Comparison of ENCODE assay signal across 8 cellular contexts in the genomic region with DNA sequence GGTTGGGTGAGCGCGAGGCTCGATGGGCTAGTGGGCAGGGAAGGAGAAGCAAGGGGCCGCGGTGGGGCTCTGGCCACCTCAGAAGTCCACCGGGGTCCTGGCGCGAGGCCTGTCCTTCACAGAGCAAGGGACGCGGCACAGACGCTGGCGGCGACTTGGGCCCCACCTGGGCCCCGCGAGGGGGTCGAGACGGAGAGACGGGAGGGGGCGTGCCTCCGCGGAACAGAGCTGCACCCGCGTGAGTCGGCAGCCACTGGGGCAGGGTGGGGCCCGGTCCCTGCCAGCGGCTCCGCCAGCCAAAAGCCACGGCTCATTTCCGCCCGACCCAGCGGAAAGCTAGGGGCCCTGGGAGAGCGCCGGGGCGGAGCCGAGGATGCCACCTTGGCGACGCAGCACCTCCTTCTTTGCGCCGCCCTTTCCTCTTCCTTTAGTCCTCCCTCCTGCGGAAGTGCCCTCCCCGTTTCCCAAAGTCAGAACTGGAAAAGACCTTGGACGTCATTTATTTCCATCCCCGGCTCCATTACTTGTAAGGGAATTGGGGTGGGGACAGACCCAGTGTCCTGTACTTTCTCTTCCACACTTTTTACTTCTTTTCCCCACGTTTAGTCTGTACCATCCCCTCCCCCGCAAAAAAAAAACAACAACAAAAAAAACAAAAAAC. TPM values are rescaled to one million over a fixed set of nuclear protein-coding genes. Genes with fewer than 3 reads are reported as not detected.
DNase-seq lines count a peak whose midpoint lies in the region; ATAC-seq and TF ChIP-seq lines count a peak whose summit lies in the region.

A gene (minus strand): TSS at position 307 of the 661 bp plus-strand sequence. CDS start 1,063 bp downstream, outside the sequence.

- intact Hi-C loops in left cardiac atrium (cut with DNase I), result loop anchor here in 1 of 2 donors (5.0 kb wide), 1 partner anchor 36 kb away; no protein-coding TSS in a partner anchor
- intact Hi-C loops in upper lobe of right lung (cut with DNase I), result no loop called here

- peaks cover 34% of the 10 kb centered on the region for H3K36me3 Mint-ChIP-seq in T-helper 1 cell treated with Interleukin-12 subunit alpha and Interleukin-12 subunit beta and Interleukin-4 antibody, amounts not matched to agents 30 μg/mL and 1 μg/mL, for 36 hours (ENCODE audit: low read depth)
- H3K36me3 Mint-ChIP-seq in progenitor cell of endocrine pancreas (ENCODE audit: insufficient read depth), result peaks cover 13% of the 10 kb centered on the region

- H3K4me3 Mint-ChIP-seq in T-helper 1 cell treated with Interleukin-12 subunit alpha and Interleukin-12 subunit beta and Interleukin-4 antibody, amounts not matched to agents 30 μg/mL and 1 μg/mL, for 36 hours, result peak within 1 kb of the TSS; percentile 98
- H3K4me3 Mint-ChIP-seq in progenitor cell of endocrine pancreas (ENCODE audit: low read depth), result peak within 1 kb of the TSS; percentile 95

- H3K27ac ChIP-seq in upper lobe of right lung, result peak within 1 kb of the TSS; percentile 96

- no peaks in the 10 kb centered on the region for H3K27me3 ChIP-seq in upper lobe of right lung

- no peaks in the 10 kb centered on the region for H3K9me3 ChIP-seq in upper lobe of right lung

- peaks cover 32% of the 10 kb centered on the region for H3K4me1 Mint-ChIP-seq in T-helper 1 cell treated with Interleukin-12 subunit alpha and Interleukin-12 subunit beta and Interleukin-4 antibody, amounts not matched to agents 30 μg/mL and 1 μg/mL, for 36 hours (ENCODE audit: low read depth)
- H3K4me1 Mint-ChIP-seq in progenitor cell of endocrine pancreas (ENCODE audit: low read depth), result peaks cover 28% of the 10 kb centered on the region

- ATAC-seq in HG02870 (IDR thresholded peaks at IDR 0.05; ENCODE audit: unreplicated experiment), result peak; percentile 81
- peak; percentile 97 to 98 for ATAC-seq in left cardiac atrium
- peak; percentile 97 for ATAC-seq in upper lobe of right lung

- peak within 1 kb of the TSS; percentile 98 for H3K27ac Mint-ChIP-seq in T-helper 1 cell treated with Interleukin-12 subunit alpha and Interleukin-12 subunit beta and Interleukin-4 antibody, amounts not matched to agents 30 μg/mL and 1 μg/mL, for 36 hours
- peak within 1 kb of the TSS; percentile 92 for H3K27ac Mint-ChIP-seq in progenitor cell of endocrine pancreas

- TF ChIP-seq CTCF in GM13977 (IDR thresholded peaks at IDR 0.05; ENCODE audit: extremely low read depth, insufficient read depth, missing control alignments), result no peak
- no peak for TF ChIP-seq CTCF in progenitor cell of endocrine pancreas (IDR thresholded peaks at IDR 0.05; ENCODE audit: unreplicated experiment)
- TF ChIP-seq CTCF in upper lobe of right lung (IDR thresholded peaks at IDR 0.05), result no peak

- no peaks in the 10 kb centered on the region for H3K27me3 Mint-ChIP-seq in T-helper 1 cell treated with Interleukin-12 subunit alpha and Interleukin-12 subunit beta and Interleukin-4 antibody, amounts not matched to agents 30 μg/mL and 1 μg/mL, for 36 hours (ENCODE audit: low read depth)
- H3K27me3 Mint-ChIP-seq in progenitor cell of endocrine pancreas, result no peaks in the 10 kb centered on the region

- no peaks in the 10 kb centered on the region for H3K9me3 Mint-ChIP-seq in T-helper 1 cell treated with Interleukin-12 subunit alpha and Interleukin-12 subunit beta and Interleukin-4 antibody, amounts not matched to agents 30 μg/mL and 1 μg/mL, for 36 hours
- no peaks in the 10 kb centered on the region for H3K9me3 Mint-ChIP-seq in progenitor cell of endocrine pancreas (ENCODE audit: low read depth)

- H3K4me1 ChIP-seq in upper lobe of right lung, result peaks cover 27% of the 10 kb centered on the region

- H3K36me3 ChIP-seq in upper lobe of right lung, result peaks cover 41% of the 10 kb centered on the region

- DNase-seq in GM13977 (ENCODE audit: low spot score), result peak; percentile 97
- DNase-seq in NCI-H1694 treated with DMSO at 0.1 percent for 48 hours (lab: John Stamatoyannopoulos, UW), result peak; percentile 85
- peak; percentile 91 for DNase-seq in amniotic stem cell (lab: John Stamatoyannopoulos, UW)
- peak; percentile 97 for DNase-seq in left cardiac atrium
- DNase-seq in progenitor cell of endocrine pancreas (ENCODE audit: low spot score, unreplicated experiment), result peak; percentile 74
- DNase-seq in upper lobe of right lung, result peak; percentile 97

- in situ Hi-C loops in GM13977 (cut with MboI; ENCODE audit: low pct_unique_long_range_greater_than_20kb, low sequenced_read_pairs, unreplicated experiment), result no loop called here

- peak within 1 kb of the TSS; percentile 84 for H3K4me3 ChIP-seq in upper lobe of right lung

RNA-seq across cellular contexts. Expression of the gene that starts here (rescaled TPM):
- 10 to 100 TPM in 1 of 2 donors, 1 to 10 TPM in 1; 7.6 to 10.8 TPM for total RNA-seq in left cardiac atrium
- total RNA-seq in progenitor cell of endocrine pancreas, result 58.9 and 60.9 TPM in 2 replicates
- total RNA-seq in upper lobe of right lung, result 20.1 TPM

Comparison
In these comparisons a context has a peak if more than half of its experiments do, and no peak if none do; other contexts are left out.
1. Peak in every context shown above with its lines: DNase-seq, ATAC-seq, H3K4me3 ChIP-seq and H3K27ac ChIP-seq.